ENCODE assay signal across 23 cellular contexts in genomic region chr19:31421856-31422255, GRCh38.
"Had no signal": no experiment of that assay in that cellular context is flagged by ENCODE, and none has a peak within 500 bp of the region (broad histone marks: within the 10 kb centered on the region; RNA-seq: fewer than 3 reads in every experiment).

No MANE protein-coding gene starts in this region.

- H3K4me1 Mint-ChIP-seq: activated naive CD8-positive, alpha-beta T cell treated with anti-CD3 and anti-CD28 coated beads, Interleukin-2, amount 10 ng/mL, durations not matched to agents 7 days and 5 days had no signal

- ATAC-seq: activated CD8-positive, alpha-beta T cell treated with anti-CD3 and anti-CD28 coated beads, Interleukin-2, amount 10 ng/mL, durations not matched to agents 7 days and 5 days; body of pancreas; PC-3; SK-N-SH treated with all-trans-retinoic acid at 6 μM for 48 hours had no signal

- H3K27ac Mint-ChIP-seq: activated CD8-positive, alpha-beta T cell treated with anti-CD3 and anti-CD28 coated beads, Interleukin-2, amount 10 ng/mL, durations not matched to agents 7 days and 5 days; activated naive CD8-positive, alpha-beta T cell treated with anti-CD3 and anti-CD28 coated beads, Interleukin-2, amount 10 ng/mL, durations not matched to agents 7 days and 5 days; T-helper 1 cell treated with Interleukin-12 subunit alpha and Interleukin-12 subunit beta and Interleukin-4 antibody, amounts not matched to agents 30 μg/mL and 1 μg/mL, for 36 hours had no signal

- H3K4me3 ChIP-seq: adrenal gland, body of pancreas, SJSA1 had no signal

- H3K27ac ChIP-seq: adrenal gland, body of pancreas, SJSA1 had no signal

- H3K36me3 ChIP-seq: adrenal gland, SJSA1 had no signal

- DNase-seq: activated CD4-positive, alpha-beta T cell treated with anti-CD3 and anti-CD28 coated beads for 48 hours; activated CD4-positive, alpha-beta T cell treated with anti-CD3 and anti-CD28 coated beads, Interleukin-2, amount 50 U/mL, for 4 hours; activated CD4-positive, CD25-positive, alpha-beta regulatory T cell treated with anti-CD3 and anti-CD28 coated beads, Interleukin-2, amount 50 U/mL, for 72 hours; activated CD8-positive, alpha-beta memory T cell treated with anti-CD3 and anti-CD28 coated beads, Interleukin-2, amount 50 U/mL, for 48 hours; activated CD8-positive, alpha-beta T cell treated with anti-CD3 and anti-CD28 coated beads, Interleukin-2, amount 10 ng/mL, durations not matched to agents 7 days and 5 days; activated naive CD4-positive, alpha-beta T cell treated with anti-CD3 and anti-CD28 coated beads, Interleukin-2, amount 50 U/mL, for 16 hours; activated naive CD8-positive, alpha-beta T cell treated with anti-CD3 and anti-CD28 coated beads, Interleukin-2, amount 10 ng/mL, durations not matched to agents 7 days and 5 days; activated T-cell treated with anti-CD3 and anti-CD28 coated beads, Interleukin-2, amount 50 U/mL, for 1 hour; adrenal gland; body of pancreas; central memory CD4-positive, alpha-beta T cell; NCI-H1105 treated with DMSO at 0.1 percent for 48 hours; NCI-H1436 treated with DMSO at 0.1 percent for 48 hours; NCI-H187; NCI-H2081 treated with DMSO at 0.1 percent for 48 hours; NCI-H446; NCI-H524; PC-3; SHP77; SW 1271 had no signal

- H3K36me3 Mint-ChIP-seq: activated naive CD8-positive, alpha-beta T cell treated with anti-CD3 and anti-CD28 coated beads, Interleukin-2, amount 10 ng/mL, durations not matched to agents 7 days and 5 days had no signal

- H3K9me3 Mint-ChIP-seq: activated naive CD8-positive, alpha-beta T cell treated with anti-CD3 and anti-CD28 coated beads, Interleukin-2, amount 10 ng/mL, durations not matched to agents 7 days and 5 days; T-helper 1 cell treated with Interleukin-12 subunit alpha and Interleukin-12 subunit beta and Interleukin-4 antibody, amounts not matched to agents 30 μg/mL and 1 μg/mL, for 36 hours had no signal

- H3K4me1 ChIP-seq: adrenal gland, body of pancreas, SJSA1 had no signal

- H3K9me3 ChIP-seq: adrenal gland, body of pancreas, SJSA1 had no signal

- H3K27me3 ChIP-seq: adrenal gland, body of pancreas, SJSA1 had no signal

- H3K4me3 Mint-ChIP-seq: activated CD8-positive, alpha-beta T cell treated with anti-CD3 and anti-CD28 coated beads, Interleukin-2, amount 10 ng/mL, durations not matched to agents 7 days and 5 days; activated naive CD8-positive, alpha-beta T cell treated with anti-CD3 and anti-CD28 coated beads, Interleukin-2, amount 10 ng/mL, durations not matched to agents 7 days and 5 days; T-helper 1 cell treated with Interleukin-12 subunit alpha and Interleukin-12 subunit beta and Interleukin-4 antibody, amounts not matched to agents 30 μg/mL and 1 μg/mL, for 36 hours had no signal
